20 cellular contexts compared by ENCODE assay signal in genomic region chr10:44988957-44989620, GRCh38. TPM values are rescaled to one million over a fixed set of nuclear protein-coding genes. Genes with fewer than 3 reads are reported as not detected.
DNase-seq lines count a peak whose midpoint lies in the region; ATAC-seq and TF ChIP-seq lines count a peak whose summit lies in the region.
"Had no signal": no experiment of that assay in that cellular context is flagged by ENCODE, and none has a peak within 500 bp of the region (broad histone marks: within the 10 kb centered on the region; RNA-seq: fewer than 3 reads in every experiment).

No MANE protein-coding gene starts in this region.

- peaks cover 75% of the 10 kb centered on the region for H3K4me1 Mint-ChIP-seq in WTC11
- H3K4me1 Mint-ChIP-seq in type B pancreatic cell (ENCODE audit: unreplicated experiment): peaks cover 26% of the 10 kb centered on the region

- H3K27me3 Mint-ChIP-seq in WTC11 (ENCODE audit: low read depth) (no peaks in the 10 kb centered on the region; the same call in 1 of the 2 replicates), type B pancreatic cell (no peaks in the 10 kb centered on the region)

- no peak overlapping the region for H3K4me3 Mint-ChIP-seq in WTC11
- peak overlapping the region; percentile 33 for H3K4me3 Mint-ChIP-seq in type B pancreatic cell
- H3K4me3 Mint-ChIP-seq: activated naive CD4-positive, alpha-beta T cell treated with anti-CD3 and anti-CD28 coated beads for 36 hours; effector memory CD8-positive, alpha-beta T cell; T-helper 17 cell had no signal

- TF ChIP-seq CTCF in WTC11 (IDR thresholded peaks at IDR 0.05) (no peak), type B pancreatic cell (conservative IDR thresholded peaks at IDR 0.05) (no peak)

- POLR2A ChIA-PET in WTC11 (lab: Charles Lee): no interaction called here

- peak; percentile 50 for DNase-seq in Right ventricle myocardium inferior (ENCODE audit: missing footprints)
- no peak for DNase-seq in Right ventricle myocardium superior
- no peak for DNase-seq in WTC11 (ENCODE audit: low spot score)
- DNase-seq in islet precursor cell: peak; percentile 44
- DNase-seq in type B pancreatic cell (ENCODE audit: extremely low spot score, unreplicated experiment): no peak
- no peak for DNase-seq in hippocampal formation (lab: John Stamatoyannopoulos, UW)
- DNase-seq in cortex of kidney (lab: John Stamatoyannopoulos, UW): no peak
- DNase-seq: activated CD4-positive, alpha-beta T cell treated with anti-CD3 and anti-CD28 coated beads, Interleukin-2, amount 50 U/mL, for 4 hours; activated naive CD4-positive, alpha-beta T cell treated with anti-CD3 and anti-CD28 coated beads for 36 hours; anterior cingulate cortex; DMS 273 treated with DMSO at 0.1 percent for 48 hours; effector memory CD8-positive, alpha-beta T cell; GDM1; GM23248; MM.1S; NCI-H1436 treated with DMSO at 0.1 percent for 48 hours; NCI-H2227 treated with DMSO at 0.1 percent for 48 hours; Peyer's patch; T-helper 17 cell had no signal

- H3K9me3 Mint-ChIP-seq in WTC11 (no peaks in the 10 kb centered on the region), type B pancreatic cell (no peaks in the 10 kb centered on the region)
- H3K9me3 Mint-ChIP-seq: activated naive CD4-positive, alpha-beta T cell treated with anti-CD3 and anti-CD28 coated beads for 36 hours; effector memory CD8-positive, alpha-beta T cell had no signal

- H3K27ac Mint-ChIP-seq in WTC11 (peak overlapping the region; percentile 5; the same call in 1 of the 2 replicates), type B pancreatic cell (peak overlapping the region; percentile 65)
- H3K27ac Mint-ChIP-seq: activated naive CD4-positive, alpha-beta T cell treated with anti-CD3 and anti-CD28 coated beads for 36 hours; effector memory CD8-positive, alpha-beta T cell; T-helper 17 cell had no signal

- H3K36me3 Mint-ChIP-seq in WTC11 (peaks cover 13% of the 10 kb centered on the region), type B pancreatic cell (peaks cover 14% of the 10 kb centered on the region)

- intact Hi-C loops in Right ventricle myocardium inferior (cut with DNase I) (no loop called here), Right ventricle myocardium superior (cut with DNase I) (no loop called here)

- CTCF ChIA-PET in WTC11 (lab: Charles Lee): interaction anchor here (0.6 to 9.4 kb wide), 14 partner anchors 10 to 124 kb away, joined by 3 to 143 read pairs (median 6); partner anchors contain the start of genes DEPP1 and ZNF22

- ATAC-seq in Right ventricle myocardium inferior (no peak), Right ventricle myocardium superior (ENCODE audit: poor library complexity) (no peak), WTC11 (no peak), HG03095 (IDR thresholded peaks at IDR 0.05; ENCODE audit: unreplicated experiment) (no peak)
- ATAC-seq: effector memory CD8-positive, alpha-beta T cell; T-helper 17 cell had no signal

TF ChIP-seq in WTC11, 78 proteins besides CTCF, POLR2A, EP300 and RAD21:
- TF ChIP-seq E2F4 (CRISPR knock-in tag; IDR thresholded peaks at IDR 0.05; ENCODE audit: borderline replicate concordance, low read depth) (no peak), ZBTB21 (CRISPR knock-in tag; IDR thresholded peaks at IDR 0.05; ENCODE audit: borderline replicate concordance) (no peak), ZNF121 (CRISPR knock-in tag; IDR thresholded peaks at IDR 0.05) (no peak), NR1H2 (CRISPR knock-in tag; IDR thresholded peaks at IDR 0.05) (no peak), USF2 (CRISPR knock-in tag; IDR thresholded peaks at IDR 0.05) (no peak), AR (CRISPR knock-in tag; IDR thresholded peaks at IDR 0.05) (no peak), MYBL2 (CRISPR knock-in tag; IDR thresholded peaks at IDR 0.05) (no peak)

RNA-seq across cellular contexts. Expression of gene DEPP1, which starts 10.5 kb away (rescaled TPM):
- total RNA-seq in Right ventricle myocardium inferior (33.0 TPM), Right ventricle myocardium superior (35.1 TPM), WTC11 (2021) (1.6 to 2.1 TPM (median 1.6 TPM) in 3 replicates), type B pancreatic cell (ENCODE audit: low replicate concordance) (25.7 and 53.0 TPM in 2 replicates)

RNA-seq across cellular contexts. Expression of gene ZNF22, which starts 11.6 kb away (rescaled TPM):
- total RNA-seq in Right ventricle myocardium inferior (13.7 TPM), Right ventricle myocardium superior (11.4 TPM), WTC11 (2021) (31.0 to 36.8 TPM (median 35.9 TPM) in 3 replicates), type B pancreatic cell (ENCODE audit: low replicate concordance) (23.5 and 39.0 TPM in 2 replicates)

RNA-seq across cellular contexts. Expression of gene RASSF4, which starts 29.5 kb away (rescaled TPM):
- total RNA-seq in Right ventricle myocardium inferior (91.5 TPM), Right ventricle myocardium superior (87.5 TPM), WTC11 (2021) (15.7 to 16.7 TPM (median 16.2 TPM) in 3 replicates), type B pancreatic cell (ENCODE audit: low replicate concordance) (22.7 and 27.9 TPM in 2 replicates)

Comparison
In these comparisons a context has a peak if more than half of its experiments do, and no peak if none do; other contexts are left out.
1. DNase-seq: peak in Right ventricle myocardium inferior (single experiment) and islet precursor cell (single experiment); none in Right ventricle myocardium superior (single experiment), WTC11 (single experiment), type B pancreatic cell (single experiment), hippocampal formation (0 of 2) and cortex of kidney (single experiment).